13 cellular contexts compared by ENCODE assay signal in genomic region chr9:114180701-114181582, GRCh38. TPM values are rescaled to one million over a fixed set of nuclear protein-coding genes. Genes with fewer than 3 reads are reported as not detected.
DNase-seq lines count a peak whose midpoint lies in the region; TF ChIP-seq lines count a peak whose summit lies in the region.
"Had no signal": no experiment of that assay in that cellular context is flagged by ENCODE, and none has a peak within 500 bp of the region (broad histone marks: within the 10 kb centered on the region; RNA-seq: fewer than 3 reads in every experiment).

No MANE protein-coding gene starts in this region.

- H3K36me3 Mint-ChIP-seq in type B pancreatic cell: no peaks in the 10 kb centered on the region
- H3K36me3 Mint-ChIP-seq: activated naive CD4-positive, alpha-beta T cell treated with anti-CD3 and anti-CD28 coated beads, Interleukin-2, amount 50 U/mL, for 24 hours; naive thymus-derived CD8-positive, alpha-beta T cell had no signal

- H3K27ac ChIP-seq in cardiac muscle cell: peak overlapping the region; percentile 85

- H3K27ac Mint-ChIP-seq in type B pancreatic cell: peak overlapping the region; percentile 50
- H3K27ac Mint-ChIP-seq: activated CD8-positive, alpha-beta T cell treated with anti-CD3 and anti-CD28 coated beads for 36 hours; activated naive CD4-positive, alpha-beta T cell treated with anti-CD3 and anti-CD28 coated beads, Interleukin-2, amount 50 U/mL, for 24 hours had no signal

- no peaks in the 10 kb centered on the region for H3K9me3 ChIP-seq in cardiac muscle cell (ENCODE audit: low read depth)

- H3K4me3 ChIP-seq in WI38 (ENCODE audit: low read depth, low read length): peak overlapping the region; percentile 30; the same call in 1 of the 2 replicates
- H3K4me3 ChIP-seq in cardiac muscle cell: no peak overlapping the region
- H3K4me3 ChIP-seq: K562 had no signal

- peaks cover 33% of the 10 kb centered on the region for H3K4me1 ChIP-seq in cardiac muscle cell (ENCODE audit: low read depth)

- H3K36me3 ChIP-seq in cardiac muscle cell: no peaks in the 10 kb centered on the region

- H3K27me3 Mint-ChIP-seq in type B pancreatic cell: no peaks in the 10 kb centered on the region
- H3K27me3 Mint-ChIP-seq: activated naive CD4-positive, alpha-beta T cell treated with anti-CD3 and anti-CD28 coated beads, Interleukin-2, amount 50 U/mL, for 24 hours had no signal

- TF ChIP-seq CTCF in WI38 (IDR thresholded peaks at IDR 0.05; ENCODE audit: low read depth, low read length) (no peak), cardiac muscle cell (IDR thresholded peaks at IDR 0.05; ENCODE audit: low read depth, low read length) (no peak), type B pancreatic cell (conservative IDR thresholded peaks at IDR 0.05) (no peak)

- no peak overlapping the region for H3K4me3 Mint-ChIP-seq in type B pancreatic cell
- H3K4me3 Mint-ChIP-seq: activated CD8-positive, alpha-beta T cell treated with anti-CD3 and anti-CD28 coated beads for 36 hours; activated naive CD4-positive, alpha-beta T cell treated with anti-CD3 and anti-CD28 coated beads, Interleukin-2, amount 50 U/mL, for 24 hours had no signal

- H3K27me3 ChIP-seq in cardiac muscle cell: no peaks in the 10 kb centered on the region

- H3K4me1 Mint-ChIP-seq in type B pancreatic cell (ENCODE audit: unreplicated experiment): peaks cover 25% of the 10 kb centered on the region
- H3K4me1 Mint-ChIP-seq: activated naive CD4-positive, alpha-beta T cell treated with anti-CD3 and anti-CD28 coated beads, Interleukin-2, amount 50 U/mL, for 24 hours had no signal

- H3K9me3 Mint-ChIP-seq in type B pancreatic cell: no peaks in the 10 kb centered on the region
- H3K9me3 Mint-ChIP-seq: activated CD8-positive, alpha-beta T cell treated with anti-CD3 and anti-CD28 coated beads for 36 hours; activated naive CD4-positive, alpha-beta T cell treated with anti-CD3 and anti-CD28 coated beads, Interleukin-2, amount 50 U/mL, for 24 hours; naive thymus-derived CD8-positive, alpha-beta T cell had no signal

- DNase-seq in cardiac muscle cell (ENCODE audit: low read depth in 1 of 2, low spot score in 1 of 2) (peak; percentile 53 to 83), mucosa of gallbladder (ENCODE audit: low spot score) (peak; percentile 36), type B pancreatic cell (ENCODE audit: extremely low spot score, unreplicated experiment) (no peak), cerebellar cortex (ENCODE audit: low spot score) (no peak), SHP77 treated with DMSO at 0.1 percent for 48 hours (lab: John Stamatoyannopoulos, UW) (no peak), NOMO-1 treated with dmso at 0.1 percent for 144 hours (lab: John Stamatoyannopoulos, UW; ENCODE audit: unreplicated experiment) (no peak), NCI-H2107 treated with DMSO at 0.1 percent for 48 hours (lab: John Stamatoyannopoulos, UW; ENCODE audit: unreplicated experiment) (no peak)
- DNase-seq: activated CD8-positive, alpha-beta T cell treated with anti-CD3 and anti-CD28 coated beads for 36 hours; effector memory CD4-positive, alpha-beta T cell; naive thymus-derived CD8-positive, alpha-beta T cell had no signal

RNA-seq across cellular contexts. Expression of gene COL27A1, which starts 25.6 kb away (rescaled TPM):
- total RNA-seq in cardiac muscle cell (19.2 and 19.3 TPM in 2 replicates), mucosa of gallbladder (41.1 TPM), type B pancreatic cell (ENCODE audit: low replicate concordance) (29.5 and 65.1 TPM in 2 replicates)
- polyA plus RNA-seq in cardiac muscle cell: 12.2 and 13.4 TPM in 2 replicates
- polyA plus RNA-seq: K562 had no signal

Comparison
In these comparisons a context has a peak if more than half of its experiments do, and no peak if none do; other contexts are left out.
1. DNase-seq: peak in cardiac muscle cell (2 of 2) and mucosa of gallbladder (single experiment); none in type B pancreatic cell (single experiment), cerebellar cortex (single experiment), SHP77 treated with DMSO at 0.1 percent for 48 hours (single experiment), NOMO-1 treated with dmso at 0.1 percent for 144 hours (single experiment) and NCI-H2107 treated with DMSO at 0.1 percent for 48 hours (single experiment).